1 cellular context compared by ENCODE assay signal in genomic region chr17:39761861-39762496, GRCh38.
TF ChIP-seq lines count a peak whose summit lies in the region.

No MANE protein-coding gene starts in this region.

TF ChIP-seq in SK-N-SH, 30 proteins besides CTCF, POLR2A, EP300 and RAD21 (continued from another document):
- TF ChIP-seq PBX3 (IDR thresholded peaks at IDR 0.05) (no peak), IRF3 (IDR thresholded peaks at IDR 0.05; ENCODE audit: low read depth, low read length) (no peak), FOXJ3 (CRISPR knock-in tag; IDR thresholded peaks at IDR 0.05) (no peak), RXRA (IDR thresholded peaks at IDR 0.05; ENCODE audit: borderline replicate concordance, low read depth) (no peak), USF1 (IDR thresholded peaks at IDR 0.05; ENCODE audit: borderline replicate concordance, low read depth) (no peak), RCOR1 (IDR thresholded peaks at IDR 0.05; ENCODE audit: low read length) (no peak), FOSL2 (IDR thresholded peaks at IDR 0.05; ENCODE audit: borderline replicate concordance, low read depth) (no peak), TEAD4 (IDR thresholded peaks at IDR 0.05; ENCODE audit: borderline replicate concordance, insufficient read depth) (no peak)
